ENCODE assay signal across 16 cellular contexts in genomic region chr12:62862259-62862881, GRCh38.
DNase-seq lines count a peak whose midpoint lies in the region; ATAC-seq and TF ChIP-seq lines count a peak whose summit lies in the region.
"Had no signal": no experiment of that assay in that cellular context is flagged by ENCODE, and none has a peak within 500 bp of the region (broad histone marks: within the 10 kb centered on the region; RNA-seq: fewer than 3 reads in every experiment).

No MANE protein-coding gene starts in this region.

- H3K14ac ChIP-seq in mesenchymal stem cell (ENCODE audit: low read length in 2 of 2) = no peak overlapping the region

- H3K4me3 Mint-ChIP-seq in GM23338 = no peak overlapping the region
- H3K4me3 Mint-ChIP-seq: activated CD4-positive, alpha-beta T cell treated with anti-CD3 and anti-CD28 coated beads, Interleukin-2, amount 10 ng/mL, durations not matched to agents 7 days and 5 days; activated T-helper 17 cell treated with anti-CD3 and anti-CD28 coated beads, Interleukin-2, amount 50 U/mL, for 72 hours had no signal

- H3K4ac ChIP-seq in mesenchymal stem cell (ENCODE audit: low read depth in 1 of 2, low read length in 2 of 2) = peak overlapping the region in 1 of 2 experiments; percentile 38

- no peak overlapping the region for H2BK12ac ChIP-seq in mesenchymal stem cell (ENCODE audit: low read length in 2 of 2)

- ATAC-seq in upper lobe of left lung (ENCODE audit: low FRiP score in 2 of 2) = no peak
- no peak for ATAC-seq in GM21381 (IDR thresholded peaks at IDR 0.05; ENCODE audit: unreplicated experiment)
- ATAC-seq in gastrocnemius medialis = no peak
- ATAC-seq in GM23338 = no peak
- ATAC-seq: activated T-helper 17 cell treated with anti-CD3 and anti-CD28 coated beads, Interleukin-2, amount 50 U/mL, for 72 hours had no signal

- CTCF ChIA-PET in mammary epithelial cell (lab: Charles Lee; ENCODE audit: low non-redundant PET) = no interaction called here

- H3K27me3 Mint-ChIP-seq in GM23338 (ENCODE audit: insufficient read depth, low read depth, poor library complexity) = peaks cover 3% of the 10 kb centered on the region
- H3K27me3 Mint-ChIP-seq: activated CD4-positive, alpha-beta T cell treated with anti-CD3 and anti-CD28 coated beads, Interleukin-2, amount 10 ng/mL, durations not matched to agents 7 days and 5 days had no signal

- H3F3A ChIP-seq in GM23338 (replicated peaks; ENCODE audit: low read depth) = no peaks in the 10 kb centered on the region

- no TSS peak for BruUV-seq in mammary epithelial cell (replicated peaks; lab: Mats Ljungman, UMichigan)

- no peak overlapping the region for H3K18ac ChIP-seq in mesenchymal stem cell (ENCODE audit: low read depth in 1 of 2, low read length in 2 of 2)

- H3K9ac ChIP-seq in mammary epithelial cell (ENCODE audit: insufficient read depth, low read length) (no peak overlapping the region), mesenchymal stem cell (ENCODE audit: low read length) (no peak overlapping the region)
- H3K9ac ChIP-seq: parathyroid adenoma had no signal

- H3K36me3 Mint-ChIP-seq in GM23338 (ENCODE audit: low read depth) = no peaks in the 10 kb centered on the region

- in situ Hi-C loops in mammary epithelial cell (cut with MboI; ENCODE audit: low sequenced_read_pairs in 2 of 2) = no loop called here
- in situ Hi-C loops in gastrocnemius medialis (cut with MboI; ENCODE audit: low sequenced_read_pairs in 4 of 4) = no loop called here

- H4K20me1 ChIP-seq in mammary epithelial cell (ENCODE audit: insufficient read depth, low read length) (no peaks in the 10 kb centered on the region), GM23338 (replicated peaks; ENCODE audit: insufficient read depth) (peaks cover 3% of the 10 kb centered on the region; the same call in 1 of the 2 replicates)

- H3K4me1 Mint-ChIP-seq in GM23338 = peaks cover 64% of the 10 kb centered on the region
- H3K4me1 Mint-ChIP-seq: activated CD4-positive, alpha-beta T cell treated with anti-CD3 and anti-CD28 coated beads, Interleukin-2, amount 10 ng/mL, durations not matched to agents 7 days and 5 days; activated T-helper 17 cell treated with anti-CD3 and anti-CD28 coated beads, Interleukin-2, amount 50 U/mL, for 72 hours had no signal

- TF ChIP-seq CTCF in AG10803 (conservative IDR thresholded peaks at IDR 0.05; ENCODE audit: low read length) (no peak), mammary epithelial cell (conservative IDR thresholded peaks at IDR 0.05 in 1 of 2, IDR thresholded peaks at IDR 0.05 in 1 of 2; ENCODE audit: extremely low read depth in 1 of 2, insufficient read depth in 1 of 2, low read depth in 1 of 2, low read length in 2 of 2) (no peak), upper lobe of left lung (IDR thresholded peaks at IDR 0.05) (no peak), gastrocnemius medialis (IDR thresholded peaks at IDR 0.05 in 4 of 5, conservative IDR thresholded peaks at IDR 0.05 in 1 of 5) (no peak), GM23338 (conservative IDR thresholded peaks at IDR 0.05; ENCODE audit: low read depth in 2 of 2) (no peak)

- H3K79me2 ChIP-seq in mammary epithelial cell (ENCODE audit: insufficient read depth, low read length) (no peaks in the 10 kb centered on the region), GM23338 (replicated peaks; ENCODE audit: insufficient read depth) (peaks cover 46% of the 10 kb centered on the region)

- H3K36me3 ChIP-seq in mammary epithelial cell (ENCODE audit: insufficient read depth, low read length) (no peaks in the 10 kb centered on the region), mesenchymal stem cell (ENCODE audit: control insufficient read depth in 1 of 2, insufficient read depth in 2 of 2, low read depth in 1 of 2, low read length in 2 of 2) (no peaks in the 10 kb centered on the region), upper lobe of left lung (no peaks in the 10 kb centered on the region), gastrocnemius medialis (no peaks in the 10 kb centered on the region), GM23338 (ENCODE audit: insufficient read depth) (no peaks in the 10 kb centered on the region)
- H3K36me3 ChIP-seq: BE2C, HAP-1 had no signal

- TF ChIP-seq EP300 in upper lobe of left lung (IDR thresholded peaks at IDR 0.05) = no peak

- peaks cover 5% of the 10 kb centered on the region for H3K79me1 ChIP-seq in mesenchymal stem cell (replicated peaks; ENCODE audit: low read length, poor library complexity, severe bottlenecking)

- H3K9me2 ChIP-seq in GM23338 (ENCODE audit: insufficient read depth) = no peaks in the 10 kb centered on the region

- DNase-seq in AG10803 (ENCODE audit: low read depth) (peak; percentile 45), M059J (ENCODE audit: low read depth) (peak; percentile 46), mammary epithelial cell (peak; percentile 38), mesenchymal stem cell (no peak), upper lobe of left lung (no peak), gastrocnemius medialis (no peak), GM23338 (ENCODE audit: low spot score) (no peak)
- DNase-seq: activated CD4-positive, alpha-beta T cell treated with anti-CD3 and anti-CD28 coated beads, Interleukin-2, amount 10 ng/mL, durations not matched to agents 7 days and 5 days; BE2C; NCI-H187 treated with DMSO at 0.1 percent for 48 hours; stimulated activated CD4-positive, alpha-beta T cell treated with anti-CD3 and anti-CD28 coated beads, Interleukin-15, amount 100 ng/mL, for 24 hours; T-helper 2 cell had no signal

- H2BK15ac ChIP-seq in mesenchymal stem cell (ENCODE audit: low read depth, poor library complexity, severe bottlenecking) = no peak overlapping the region

- peak overlapping the region; percentile 14 for H2AFZ ChIP-seq in mammary epithelial cell (ENCODE audit: low read depth, low read length)
- H2AFZ ChIP-seq in mesenchymal stem cell (ENCODE audit: low read depth, low read length) = no peak overlapping the region
- no peak overlapping the region for H2AFZ ChIP-seq in GM23338
- H2AFZ ChIP-seq: parathyroid adenoma had no signal

- H2BK5ac ChIP-seq in mesenchymal stem cell (ENCODE audit: low read depth, low read length, poor library complexity, severe bottlenecking) = no peak overlapping the region

- H4K8ac ChIP-seq in mesenchymal stem cell (ENCODE audit: low read length) = no peak overlapping the region

- H3K27ac Mint-ChIP-seq in GM23338 = no peak overlapping the region
- H3K27ac Mint-ChIP-seq: activated CD4-positive, alpha-beta T cell treated with anti-CD3 and anti-CD28 coated beads, Interleukin-2, amount 10 ng/mL, durations not matched to agents 7 days and 5 days; activated T-helper 17 cell treated with anti-CD3 and anti-CD28 coated beads, Interleukin-2, amount 50 U/mL, for 72 hours had no signal

- intact Hi-C loops in mammary epithelial cell (cut with micrococcal nuclease) = loop anchor here (5.0 kb wide), 1 partner anchor 70 kb away; no protein-coding TSS in a partner anchor
- intact Hi-C loops in gastrocnemius medialis (cut with DNase I; ENCODE audit: low total_unique reads) = no loop called here

- no peak overlapping the region for H4K91ac ChIP-seq in mesenchymal stem cell (ENCODE audit: low read length)

- no peaks in the 10 kb centered on the region for H3K9me3 Mint-ChIP-seq in GM23338
- H3K9me3 Mint-ChIP-seq: activated CD4-positive, alpha-beta T cell treated with anti-CD3 and anti-CD28 coated beads, Interleukin-2, amount 10 ng/mL, durations not matched to agents 7 days and 5 days; activated T-helper 17 cell treated with anti-CD3 and anti-CD28 coated beads, Interleukin-2, amount 50 U/mL, for 72 hours had no signal

- H3K27me3 ChIP-seq in mammary epithelial cell (ENCODE audit: insufficient read depth, low read length) = no peaks in the 10 kb centered on the region
- no peaks in the 10 kb centered on the region for H3K27me3 ChIP-seq in mesenchymal stem cell (ENCODE audit: control insufficient read depth in 1 of 2, insufficient read depth in 1 of 2, low read length in 2 of 2)
- no peaks in the 10 kb centered on the region for H3K27me3 ChIP-seq in upper lobe of left lung
- H3K27me3 ChIP-seq in gastrocnemius medialis = no peaks in the 10 kb centered on the region
- no peaks in the 10 kb centered on the region for H3K27me3 ChIP-seq in GM23338 (ENCODE audit: insufficient read depth)
- H3K27me3 ChIP-seq: BE2C had no signal

- WGBS in mammary epithelial cell (ENCODE audit: low coverage, missing lambda C conversion rate) = 91% methylated on average over 2 of the region's 2 CpGs
- 49% methylated on average over 2 of the region's 2 CpGs for WGBS in mesenchymal stem cell
- WGBS in upper lobe of left lung, 2 donors = 91 to 95% methylated on average over 2 of the region's 2 CpGs

- peak overlapping the region; percentile 44 for H2AK5ac ChIP-seq in mesenchymal stem cell (ENCODE audit: low read length, severe bottlenecking)

- H3K4me2 ChIP-seq in mammary epithelial cell (ENCODE audit: insufficient read depth, low read depth, low read length) (no peak overlapping the region), mesenchymal stem cell (ENCODE audit: low read length, poor library complexity, severe bottlenecking) (no peak overlapping the region), GM23338 (no peak overlapping the region; the same call in 1 of the 2 replicates)

- dilution Hi-C loops in mammary epithelial cell (cut with HindIII; ENCODE audit: low sequenced_read_pairs) = no loop called here

- H3K27ac ChIP-seq in mammary epithelial cell (ENCODE audit: insufficient read depth, low read depth, low read length) = no peak overlapping the region
- H3K27ac ChIP-seq in mesenchymal stem cell (ENCODE audit: low read length, poor library complexity, severe bottlenecking) = peak overlapping the region; percentile 28
- H3K27ac ChIP-seq in upper lobe of left lung = no peak overlapping the region
- peak overlapping the region in 1 of 4 donors; percentile 52 for H3K27ac ChIP-seq in gastrocnemius medialis
- no peak overlapping the region for H3K27ac ChIP-seq in GM23338 (ENCODE audit: low read depth)
- H3K27ac ChIP-seq: parathyroid adenoma had no signal

- H3K4me1 ChIP-seq in mammary epithelial cell (ENCODE audit: insufficient read depth, low read length) (peaks cover 29% of the 10 kb centered on the region), mesenchymal stem cell (ENCODE audit: control insufficient read depth, insufficient read depth, low read depth, low read length) (peaks cover 16% of the 10 kb centered on the region), upper lobe of left lung (peaks cover 0 to 8% (median 7%) of the 10 kb centered on the region in 4 donors), gastrocnemius medialis (peaks cover 5 to 46% of the 10 kb centered on the region in 2 donors), GM23338 (ENCODE audit: insufficient read depth) (peaks cover 65% of the 10 kb centered on the region)
- H3K4me1 ChIP-seq: BE2C had no signal

- no peak overlapping the region for H3K23ac ChIP-seq in mesenchymal stem cell (ENCODE audit: low read length in 2 of 2)

- H3K9me3 ChIP-seq in mammary epithelial cell (replicated peaks; ENCODE audit: insufficient read depth, low read length) = no peaks in the 10 kb centered on the region
- no peaks in the 10 kb centered on the region for H3K9me3 ChIP-seq in mesenchymal stem cell (ENCODE audit: control insufficient read depth, low read length)
- H3K9me3 ChIP-seq in upper lobe of left lung = no peaks in the 10 kb centered on the region
- H3K9me3 ChIP-seq in gastrocnemius medialis = no peaks in the 10 kb centered on the region
- H3K9me3 ChIP-seq: BE2C, HAP-1 had no signal

- TF ChIP-seq POLR2A in upper lobe of left lung (IDR thresholded peaks at IDR 0.05) = no peak
- TF ChIP-seq POLR2A in gastrocnemius medialis (IDR thresholded peaks at IDR 0.05) = no peak

- no peak overlapping the region for H2BK120ac ChIP-seq in mesenchymal stem cell (ENCODE audit: low read depth, low read length)

- no peak overlapping the region for H3K4me3 ChIP-seq in AG10803 (ENCODE audit: low read length)
- no peak overlapping the region for H3K4me3 ChIP-seq in mammary epithelial cell (replicated peaks in 1 of 3; ENCODE audit: insufficient read depth in 1 of 3, low read depth in 2 of 3, low read length in 3 of 3)
- no peak overlapping the region for H3K4me3 ChIP-seq in mesenchymal stem cell (ENCODE audit: insufficient read depth in 1 of 2, low read depth in 1 of 2, low read length in 2 of 2)
- H3K4me3 ChIP-seq in upper lobe of left lung = no peak overlapping the region
- H3K4me3 ChIP-seq in gastrocnemius medialis = no peak overlapping the region
- H3K4me3 ChIP-seq in GM23338 = no peak overlapping the region
- H3K4me3 ChIP-seq: HAP-1 had no signal

Comparison
In these comparisons a context has a peak if more than half of its experiments do, and no peak if none do; other contexts are left out.
1. DNase-seq: peak in AG10803 (single experiment), M059J (single experiment) and mammary epithelial cell (single experiment); none in mesenchymal stem cell (single experiment), upper lobe of left lung (0 of 2), gastrocnemius medialis (0 of 2) and GM23338 (single experiment).